In genomic region chr3:172065967-172066762, GRCh38 we compare ENCODE assay signal across 10 cellular contexts. TPM values are rescaled to one million over a fixed set of nuclear protein-coding genes. Genes with fewer than 3 reads are reported as not detected.
DNase-seq lines count a peak whose midpoint lies in the region; ATAC-seq, FAIRE-seq and TF ChIP-seq lines count a peak whose summit lies in the region.
"Had no signal": no experiment of that assay in that cellular context is flagged by ENCODE, and none has a peak within 500 bp of the region (broad histone marks: within the 10 kb centered on the region; RNA-seq: fewer than 3 reads in every experiment).

No MANE protein-coding gene starts in this region.

- CTCF ChIA-PET in CD4-positive, alpha-beta memory T cell (lab: Charles Lee; ENCODE audit: partially characterized antibody): interaction anchor here (1.6 kb wide), 1 partner anchor 21 kb away, joined by 6 read pairs; no protein-coding TSS in a partner anchor

- peak overlapping the region in 1 of 2 donors; percentile 36 for H3K9ac ChIP-seq in kidney (ENCODE audit: low read length in 2 of 2)

- ATAC-seq in natural killer cell (no peak), SK-N-SH treated with all-trans-retinoic acid at 6 μM for 48 hours (0 out of 3 replicates have a peak, but pooled peaks have one; percentile 24), GM18502 (IDR thresholded peaks at IDR 0.05; ENCODE audit: poor library complexity, unreplicated experiment) (no peak)
- ATAC-seq in natural killer cell treated with Interleukin-12 subunit alpha and Interleukin-12 subunit beta and Interleukin-15 and Interleukin-18, amount 100 ng/mL, for 72 hours: no peak

- DNase-seq in natural killer cell (no peak), kidney (no peak), vagina (ENCODE audit: extremely low spot score in 2 of 2) (no peak), D721Med (ENCODE audit: insufficient read length, low spot score) (no peak)
- no peak for DNase-seq in natural killer cell treated with Interleukin-12 subunit alpha and Interleukin-12 subunit beta and Interleukin-15 and Interleukin-18, amount 100 ng/mL, for 72 hours (ENCODE audit: low spot score)
- DNase-seq in CD4-positive, alpha-beta memory T cell: no peak
- DNase-seq: NCI-H345 had no signal

- no peak for TF ChIP-seq POLR2A in vagina (IDR thresholded peaks at IDR 0.05)

- H3K27me3 ChIP-seq in vagina: no peaks in the 10 kb centered on the region
- H3K27me3 ChIP-seq in CD4-positive, alpha-beta memory T cell (ENCODE audit: insufficient read depth, low read length): no peaks in the 10 kb centered on the region

- TF ChIP-seq CTCF in natural killer cell (IDR thresholded peaks at IDR 0.05): no peak
- no peak for TF ChIP-seq CTCF in kidney (IDR thresholded peaks at IDR 0.05; ENCODE audit: borderline replicate concordance, extremely low read depth, insufficient read depth)
- TF ChIP-seq CTCF in vagina (IDR thresholded peaks at IDR 0.05): no peak
- no peak for TF ChIP-seq CTCF in D721Med (IDR thresholded peaks at IDR 0.05; ENCODE audit: insufficient read depth, missing control alignments)

- H3K4me1 ChIP-seq in kidney (ENCODE audit: control insufficient read depth in 1 of 2, insufficient read depth in 1 of 2, low read depth in 1 of 2, low read length in 2 of 2) (peaks cover 33 to 45% of the 10 kb centered on the region in 2 donors), vagina (peaks cover 73% of the 10 kb centered on the region)
- no peaks in the 10 kb centered on the region for H3K4me1 ChIP-seq in CD4-positive, alpha-beta memory T cell (ENCODE audit: insufficient read depth, low read length)

- H3K9me3 Mint-ChIP-seq in natural killer cell: no peaks in the 10 kb centered on the region
- no peaks in the 10 kb centered on the region for H3K9me3 Mint-ChIP-seq in natural killer cell treated with Interleukin-12 subunit alpha and Interleukin-12 subunit beta and Interleukin-15 and Interleukin-18, amount 100 ng/mL, for 72 hours
- H3K9me3 Mint-ChIP-seq in CD4-positive, alpha-beta memory T cell: no peaks in the 10 kb centered on the region

- peak overlapping the region; percentile 5 for H3K4me3 Mint-ChIP-seq in natural killer cell
- no peak overlapping the region for H3K4me3 Mint-ChIP-seq in natural killer cell treated with Interleukin-12 subunit alpha and Interleukin-12 subunit beta and Interleukin-15 and Interleukin-18, amount 100 ng/mL, for 72 hours
- H3K4me3 Mint-ChIP-seq in CD4-positive, alpha-beta memory T cell: no peak overlapping the region

- H3K4me1 Mint-ChIP-seq in natural killer cell: peaks cover 87 to 88% of the 10 kb centered on the region in 2 donors
- peaks cover 68 to 82% of the 10 kb centered on the region in 2 donors for H3K4me1 Mint-ChIP-seq in natural killer cell treated with Interleukin-12 subunit alpha and Interleukin-12 subunit beta and Interleukin-15 and Interleukin-18, amount 100 ng/mL, for 72 hours (ENCODE audit: low read depth in 2 of 2)
- H3K4me1 Mint-ChIP-seq in CD4-positive, alpha-beta memory T cell: peaks cover 22 to 46% (median 34%) of the 10 kb centered on the region in 4 donors

- H3K4me3 ChIP-seq in kidney (ENCODE audit: low read length in 2 of 2) (peak overlapping the region; percentile 3 to 24), vagina (no peak overlapping the region)
- H3K4me3 ChIP-seq in CD4-positive, alpha-beta memory T cell (ENCODE audit: low read length in 2 of 2): no peak overlapping the region

- FAIRE-seq in kidney (lab: Jason Lieb, UNC) (peak; percentile 83), D721Med (lab: Jason Lieb, UNC) (no peak)

- POLR2A ChIA-PET in CD4-positive, alpha-beta memory T cell (lab: Charles Lee; ENCODE audit: partially characterized antibody): no interaction called here

- H3K27me3 Mint-ChIP-seq in natural killer cell (ENCODE audit: low read depth in 2 of 2): no peaks in the 10 kb centered on the region
- H3K27me3 Mint-ChIP-seq in natural killer cell treated with Interleukin-12 subunit alpha and Interleukin-12 subunit beta and Interleukin-15 and Interleukin-18, amount 100 ng/mL, for 72 hours: no peaks in the 10 kb centered on the region
- H3K27me3 Mint-ChIP-seq in CD4-positive, alpha-beta memory T cell: no peaks in the 10 kb centered on the region

- no peaks in the 10 kb centered on the region for H3K36me3 ChIP-seq in kidney (ENCODE audit: control insufficient read depth in 1 of 2, insufficient read depth in 2 of 2, low read length in 2 of 2)
- no peaks in the 10 kb centered on the region for H3K36me3 ChIP-seq in vagina
- H3K36me3 ChIP-seq in CD4-positive, alpha-beta memory T cell (ENCODE audit: insufficient read depth, low read length): no peaks in the 10 kb centered on the region

- H3K9me3 ChIP-seq in kidney (ENCODE audit: control insufficient read depth in 1 of 2, low read length in 2 of 2) (no peaks in the 10 kb centered on the region), vagina (no peaks in the 10 kb centered on the region)
- H3K9me3 ChIP-seq in CD4-positive, alpha-beta memory T cell (ENCODE audit: control insufficient read depth in 1 of 2, low read length in 2 of 2): no peaks in the 10 kb centered on the region

- H3K27ac ChIP-seq in kidney (ENCODE audit: low read depth in 2 of 2, low read length in 2 of 2) (peak overlapping the region; percentile 86 to 92), vagina (peak overlapping the region; percentile 2)
- H3K27ac ChIP-seq in CD4-positive, alpha-beta memory T cell (ENCODE audit: low read depth, low read length): no peak overlapping the region
- H3K27ac ChIP-seq: epithelial cell of prostate had no signal

- H3K36me3 Mint-ChIP-seq in natural killer cell: no peaks in the 10 kb centered on the region
- H3K36me3 Mint-ChIP-seq in natural killer cell treated with Interleukin-12 subunit alpha and Interleukin-12 subunit beta and Interleukin-15 and Interleukin-18, amount 100 ng/mL, for 72 hours: peaks cover 7% of the 10 kb centered on the region
- H3K36me3 Mint-ChIP-seq in CD4-positive, alpha-beta memory T cell: peaks cover 8 to 33% of the 10 kb centered on the region in 2 donors

- intact Hi-C loops in natural killer cell (cut with micrococcal nuclease) (no loop called here), kidney (cut with DNase I) (no loop called here), vagina (cut with DNase I) (no loop called here)
- intact Hi-C loops in CD4-positive, alpha-beta memory T cell (cut with micrococcal nuclease): no loop called here

- H3K27ac Mint-ChIP-seq in natural killer cell: peak overlapping the region; percentile 12 to 75
- peak overlapping the region in 1 of 2 donors; percentile 21 for H3K27ac Mint-ChIP-seq in natural killer cell treated with Interleukin-12 subunit alpha and Interleukin-12 subunit beta and Interleukin-15 and Interleukin-18, amount 100 ng/mL, for 72 hours
- H3K27ac Mint-ChIP-seq in CD4-positive, alpha-beta memory T cell: peak overlapping the region in 3 of 7 donors; percentile 14 to 76 (median 54)

TF ChIP-seq in SK-N-SH treated with all-trans-retinoic acid at 6 μM for 48 hours, 23 proteins besides CTCF, POLR2A, EP300 and RAD21 (continues in another document):
- TF ChIP-seq SNAI2 (CRISPR knock-in tag; IDR thresholded peaks at IDR 0.05) (no peak), ZFP3 (CRISPR knock-in tag; IDR thresholded peaks at IDR 0.05) (no peak), ZFP30 (CRISPR knock-in tag; IDR thresholded peaks at IDR 0.05) (no peak), PATZ1 (CRISPR knock-in tag; IDR thresholded peaks at IDR 0.05; ENCODE audit: borderline replicate concordance) (no peak), ARNTL (CRISPR knock-in tag; IDR thresholded peaks at IDR 0.05; ENCODE audit: borderline replicate concordance, low read depth) (no peak), CSDC2 (CRISPR knock-in tag; IDR thresholded peaks at IDR 0.05) (no peak), OSR1 (CRISPR knock-in tag; IDR thresholded peaks at IDR 0.05) (no peak), PPARA (CRISPR knock-in tag; IDR thresholded peaks at IDR 0.05; ENCODE audit: borderline replicate concordance) (no peak), GLIS3 (CRISPR knock-in tag; IDR thresholded peaks at IDR 0.05) (no peak), BACH2 (CRISPR knock-in tag; IDR thresholded peaks at IDR 0.05; ENCODE audit: borderline replicate concordance) (no peak), ESRRG (CRISPR knock-in tag; IDR thresholded peaks at IDR 0.05) (no peak), ZC3H10 (CRISPR knock-in tag; IDR thresholded peaks at IDR 0.05) (no peak), POU6F1 (CRISPR knock-in tag; IDR thresholded peaks at IDR 0.05; ENCODE audit: borderline replicate concordance, low read depth) (no peak)

RNA-seq across cellular contexts. Expression of gene FNDC3B, which starts 26.8 kb away (rescaled TPM):
- total RNA-seq in natural killer cell (100 to 1,000 TPM; 154 to 214 (median 206) TPM), kidney (185 TPM), vagina (68.5 TPM)
- 100 to 1,000 TPM; 149 to 217 TPM for total RNA-seq in natural killer cell treated with Interleukin-12 subunit alpha and Interleukin-12 subunit beta and Interleukin-15 and Interleukin-18, amount 100 ng/mL, for 72 hours
- polyA plus RNA-seq in kidney (ENCODE audit: insufficient read depth, low read depth, low replicate concordance): 11.8 TPM
- total RNA-seq in CD4-positive, alpha-beta memory T cell: 10 to 100 TPM; 18.0 to 18.2 TPM
- polyA plus RNA-seq in CD4-positive, alpha-beta memory T cell: 10 to 100 TPM; 10.9 to 11.6 TPM

Comparison
In these comparisons a context has a peak if more than half of its experiments do, and no peak if none do; other contexts are left out.
1. H3K4me3 ChIP-seq: peak in kidney (2 of 2); none in vagina (0 of 2) and CD4-positive, alpha-beta memory T cell (0 of 2).